2 cellular contexts compared by ENCODE assay signal in genomic region chr6:81894286-81894685, GRCh38.
TF ChIP-seq lines count a peak whose summit lies in the region.

No MANE protein-coding gene starts in this region.

TF ChIP-seq in GM23338, 12 proteins besides CTCF, POLR2A, EP300 and RAD21 (continued from another document):
- TF ChIP-seq REST (IDR thresholded peaks at IDR 0.05; ENCODE audit: unreplicated experiment), result no peak
- no peak for TF ChIP-seq POLR2AphosphoS5 (IDR thresholded peaks at IDR 0.05; ENCODE audit: low read depth)
- TF ChIP-seq JUNB (IDR thresholded peaks at IDR 0.05; ENCODE audit: unreplicated experiment), result no peak
- TF ChIP-seq CREB1 (CRISPR knock-in tag; IDR thresholded peaks at IDR 0.05; ENCODE audit: low read depth), result no peak
- no peak for TF ChIP-seq EZH2phosphoT487 (IDR thresholded peaks at IDR 0.05; ENCODE audit: unreplicated experiment)
- no peak for TF ChIP-seq ETS1 (IDR thresholded peaks at IDR 0.05)
- TF ChIP-seq EZH2 (IDR thresholded peaks at IDR 0.05; ENCODE audit: low read depth, unreplicated experiment), result no peak
- TF ChIP-seq ZNF462 (CRISPR knock-in tag; IDR thresholded peaks at IDR 0.05), result no peak

TF ChIP-seq in HepG2, 621 proteins besides CTCF, POLR2A, EP300 and RAD21:
- TF ChIP-seq AKNA (CRISPR knock-in tag; IDR thresholded peaks at IDR 0.05; ENCODE audit: borderline replicate concordance), result no peak
- no peak for TF ChIP-seq MAX (IDR thresholded peaks at IDR 0.05)
- no peak for TF ChIP-seq KDM6A (CRISPR knock-in tag; IDR thresholded peaks at IDR 0.05; ENCODE audit: low read depth)
- TF ChIP-seq SYNCRIP (IDR thresholded peaks at IDR 0.05; ENCODE audit: insufficient read depth, low read depth, low read length), result no peak
- no peak for TF ChIP-seq ZNF614 (CRISPR knock-in tag; IDR thresholded peaks at IDR 0.05; ENCODE audit: borderline replicate concordance)
